1 cellular context compared by ENCODE assay signal in genomic region chr2:218332288-218332687, GRCh38.
TF ChIP-seq lines count a peak whose summit lies in the region.

No MANE protein-coding gene starts in this region.

TF ChIP-seq in HepG2, 621 proteins besides CTCF, POLR2A, EP300 and RAD21:
- no peak for TF ChIP-seq ZNF350 (CRISPR knock-in tag; IDR thresholded peaks at IDR 0.05; ENCODE audit: borderline replicate concordance, low read depth)
- TF ChIP-seq TIGD3 (CRISPR knock-in tag; IDR thresholded peaks at IDR 0.05; ENCODE audit: borderline replicate concordance), result no peak
- TF ChIP-seq ZC3H4 (CRISPR knock-in tag; IDR thresholded peaks at IDR 0.05; ENCODE audit: borderline replicate concordance), result no peak
- no peak for TF ChIP-seq RFX5 (IDR thresholded peaks at IDR 0.05; ENCODE audit: low read depth, low read length)
- TF ChIP-seq GABPA (IDR thresholded peaks at IDR 0.05; ENCODE audit: low read depth, low read length), result peak; percentile 6; the same call in 1 of the 2 replicates
- no peak for TF ChIP-seq GABPA (CRISPR knock-in tag; IDR thresholded peaks at IDR 0.05; ENCODE audit: low read depth)
